8 cellular contexts compared by ENCODE assay signal in genomic region chr17:50634123-50634914, GRCh38. TPM values are rescaled to one million over a fixed set of nuclear protein-coding genes. Genes with fewer than 3 reads are reported as not detected.
DNase-seq lines count a peak whose midpoint lies in the region; ATAC-seq and TF ChIP-seq lines count a peak whose summit lies in the region.

A gene with protein sequence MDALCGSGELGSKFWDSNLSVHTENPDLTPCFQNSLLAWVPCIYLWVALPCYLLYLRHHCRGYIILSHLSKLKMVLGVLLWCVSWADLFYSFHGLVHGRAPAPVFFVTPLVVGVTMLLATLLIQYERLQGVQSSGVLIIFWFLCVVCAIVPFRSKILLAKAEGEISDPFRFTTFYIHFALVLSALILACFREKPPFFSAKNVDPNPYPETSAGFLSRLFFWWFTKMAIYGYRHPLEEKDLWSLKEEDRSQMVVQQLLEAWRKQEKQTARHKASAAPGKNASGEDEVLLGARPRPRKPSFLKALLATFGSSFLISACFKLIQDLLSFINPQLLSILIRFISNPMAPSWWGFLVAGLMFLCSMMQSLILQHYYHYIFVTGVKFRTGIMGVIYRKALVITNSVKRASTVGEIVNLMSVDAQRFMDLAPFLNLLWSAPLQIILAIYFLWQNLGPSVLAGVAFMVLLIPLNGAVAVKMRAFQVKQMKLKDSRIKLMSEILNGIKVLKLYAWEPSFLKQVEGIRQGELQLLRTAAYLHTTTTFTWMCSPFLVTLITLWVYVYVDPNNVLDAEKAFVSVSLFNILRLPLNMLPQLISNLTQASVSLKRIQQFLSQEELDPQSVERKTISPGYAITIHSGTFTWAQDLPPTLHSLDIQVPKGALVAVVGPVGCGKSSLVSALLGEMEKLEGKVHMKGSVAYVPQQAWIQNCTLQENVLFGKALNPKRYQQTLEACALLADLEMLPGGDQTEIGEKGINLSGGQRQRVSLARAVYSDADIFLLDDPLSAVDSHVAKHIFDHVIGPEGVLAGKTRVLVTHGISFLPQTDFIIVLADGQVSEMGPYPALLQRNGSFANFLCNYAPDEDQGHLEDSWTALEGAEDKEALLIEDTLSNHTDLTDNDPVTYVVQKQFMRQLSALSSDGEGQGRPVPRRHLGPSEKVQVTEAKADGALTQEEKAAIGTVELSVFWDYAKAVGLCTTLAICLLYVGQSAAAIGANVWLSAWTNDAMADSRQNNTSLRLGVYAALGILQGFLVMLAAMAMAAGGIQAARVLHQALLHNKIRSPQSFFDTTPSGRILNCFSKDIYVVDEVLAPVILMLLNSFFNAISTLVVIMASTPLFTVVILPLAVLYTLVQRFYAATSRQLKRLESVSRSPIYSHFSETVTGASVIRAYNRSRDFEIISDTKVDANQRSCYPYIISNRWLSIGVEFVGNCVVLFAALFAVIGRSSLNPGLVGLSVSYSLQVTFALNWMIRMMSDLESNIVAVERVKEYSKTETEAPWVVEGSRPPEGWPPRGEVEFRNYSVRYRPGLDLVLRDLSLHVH (N-terminal part only) (plus strand): TSS chr17:50634881. CDS start chr17:50634937, 56 bp downstream.

- WGBS in liver = 18% methylated on average over 50 of the region's 50 CpGs
- WGBS in tibial nerve, 2 donors = 15 to 23% methylated on average over 26 to 46 of the region's 50 CpGs

- TF ChIP-seq RAD21 in liver (IDR thresholded peaks at IDR 0.05) = no peak

- H3K4me3 ChIP-seq in cardiac fibroblast (replicated peaks in 1 of 2; ENCODE audit: low read depth in 2 of 2, low read length in 2 of 2) (peak within 1 kb of the TSS; percentile 51 to 54), liver (ENCODE audit: low read depth in 1 of 3, low read length in 3 of 3) (peak within 1 kb of the TSS; percentile 79 to 95 (median 87)), tibial nerve (peak within 1 kb of the TSS; percentile 17 to 55 (median 41))

- no peak for ATAC-seq in HG02840 (IDR thresholded peaks at IDR 0.05; ENCODE audit: low FRiP score, unreplicated experiment)

- H3K9me3 ChIP-seq in liver (ENCODE audit: control insufficient read depth in 4 of 4, low read length in 3 of 4) = no peaks in the 10 kb centered on the region
- H3K9me3 ChIP-seq in tibial nerve = no peaks in the 10 kb centered on the region

- H3K4me1 ChIP-seq in liver (ENCODE audit: control insufficient read depth in 4 of 4, insufficient read depth in 4 of 4, low read length in 3 of 4) = peaks cover 9 to 46% (median 36%) of the 10 kb centered on the region in 4 donors
- peaks cover 0 to 30% (median 16%) of the 10 kb centered on the region in 4 donors for H3K4me1 ChIP-seq in tibial nerve

- H3K9ac ChIP-seq in liver (ENCODE audit: low read depth in 1 of 2, low read length in 2 of 2) = peak within 1 kb of the TSS; percentile 81 to 93

- no peaks in the 10 kb centered on the region for H3K27me3 ChIP-seq in liver (ENCODE audit: control insufficient read depth in 4 of 4, insufficient read depth in 4 of 4, low read length in 3 of 4)
- H3K27me3 ChIP-seq in tibial nerve = peaks cover 0 to 67% of the 10 kb centered on the region in 2 donors

- peak within 1 kb of the TSS; percentile 89 to 92 for H3K27ac ChIP-seq in liver (ENCODE audit: low read depth in 1 of 2, low read length in 2 of 2)
- peak within 1 kb of the TSS in 2 of 4 donors; percentile 13 to 79 for H3K27ac ChIP-seq in tibial nerve

- no peak for TF ChIP-seq CTCF in cardiac fibroblast (IDR thresholded peaks at IDR 0.05; ENCODE audit: low read depth, low read length)
- no peak for TF ChIP-seq CTCF in liver (IDR thresholded peaks at IDR 0.05; ENCODE audit: low read depth, low read length, missing input control)
- no peak for TF ChIP-seq CTCF in tibial nerve (IDR thresholded peaks at IDR 0.05)

- H3K36me3 ChIP-seq in liver (ENCODE audit: control insufficient read depth in 4 of 4, insufficient read depth in 3 of 4, low read depth in 1 of 4, low read length in 3 of 4) (no peaks in the 10 kb centered on the region), tibial nerve (no peaks in the 10 kb centered on the region)

- no peak for TF ChIP-seq EP300 in tibial nerve (IDR thresholded peaks at IDR 0.05)

- TF ChIP-seq POLR2A in tibial nerve (IDR thresholded peaks at IDR 0.05) = no peak

- peak; percentile 21 for DNase-seq in stimulated activated CD4-positive, alpha-beta T cell treated with anti-CD3 and anti-CD28 coated beads, Interleukin-15, amount 100 ng/mL, for 24 hours
- DNase-seq in stimulated activated CD4-positive, alpha-beta T cell treated with anti-CD3 and anti-CD28 coated beads, Interleukin-4, amount 100 ng/mL, for 4 hours = no peak
- DNase-seq in cardiac fibroblast (ENCODE audit: low read depth in 2 of 2) (peak; percentile 18 to 53), tibial nerve (ENCODE audit: low spot score in 2 of 2) (no peak), SHP77 (lab: John Stamatoyannopoulos, UW) (no peak)
- DNase-seq in activated naive CD4-positive, alpha-beta T cell treated with Interleukin-2 at 50 U/mL for 16 hours = no peak

TF ChIP-seq in liver, 16 proteins besides CTCF, POLR2A, EP300 and RAD21:
- peak; percentile 65 for TF ChIP-seq HNF4G (IDR thresholded peaks at IDR 0.05)
- TF ChIP-seq MAX (IDR thresholded peaks at IDR 0.05) = no peak
- TF ChIP-seq JUND (IDR thresholded peaks at IDR 0.05) = peak; percentile 42 to 72
- peak; percentile 82 to 87 for TF ChIP-seq HNF4A (conservative IDR thresholded peaks at IDR 0.05)
- TF ChIP-seq EGR1 (IDR thresholded peaks at IDR 0.05; ENCODE audit: low read depth in 2 of 2) = no peak
- no peak for TF ChIP-seq GABPA (IDR thresholded peaks at IDR 0.05 in 1 of 2, conservative IDR thresholded peaks at IDR 0.05 in 1 of 2)
- peak; percentile 33 for TF ChIP-seq SP1 (IDR thresholded peaks at IDR 0.05)
- TF ChIP-seq RXRA (IDR thresholded peaks at IDR 0.05) = peak; percentile 3 to 13

RNA-seq across cellular contexts. Expression of the gene that starts here (rescaled TPM):
- total RNA-seq in liver = 100 to 1,000 TPM in 1 of 2 donors, 10 to 100 TPM in 1; 10.5 to 197 TPM
- 10 to 100 TPM; 66.7 to 94.3 TPM for polyA plus RNA-seq in liver
- 10 to 100 TPM in 1 of 4 donors, 1 to 10 TPM in 3; 1.5 to 19.2 (median 7.3) TPM for total RNA-seq in tibial nerve

Comparison
In these comparisons a context has a peak if more than half of its experiments do, and no peak if none do; other contexts are left out.
1. DNase-seq: peak in stimulated activated CD4-positive, alpha-beta T cell treated with anti-CD3 and anti-CD28 coated beads, Interleukin-15, amount 100 ng/mL, for 24 hours (single experiment) and cardiac fibroblast (2 of 2); none in stimulated activated CD4-positive, alpha-beta T cell treated with anti-CD3 and anti-CD28 coated beads, Interleukin-4, amount 100 ng/mL, for 4 hours (0 of 2), tibial nerve (0 of 2), SHP77 (0 of 2) and activated naive CD4-positive, alpha-beta T cell treated with Interleukin-2 at 50 U/mL for 16 hours (single experiment).
2. Peak in every context shown above with its lines, with median percentiles within 50 percentile points of each other: H3K4me3 ChIP-seq.